ENCODE assay signal across 19 cellular contexts in genomic region chr14:65360144-65360784, GRCh38. TPM values are rescaled to one million over a fixed set of nuclear protein-coding genes. Genes with fewer than 3 reads are reported as not detected.
DNase-seq lines count a peak whose midpoint lies in the region; ATAC-seq and TF ChIP-seq lines count a peak whose summit lies in the region.
"Had no signal": no experiment of that assay in that cellular context is flagged by ENCODE, and none has a peak within 500 bp of the region (broad histone marks: within the 10 kb centered on the region; RNA-seq: fewer than 3 reads in every experiment).

No MANE protein-coding gene starts in this region.

- H3K9me3 ChIP-seq in HCT116 (ENCODE audit: control insufficient read depth in 1 of 2, insufficient read depth in 1 of 2, low read depth in 1 of 2, low read length in 2 of 2) (no peaks in the 10 kb centered on the region), SK-N-MC (ENCODE audit: low read depth, low read length) (no peaks in the 10 kb centered on the region)
- H3K9me3 ChIP-seq: A549, adrenal gland had no signal

- no peaks in the 10 kb centered on the region for H3K36me3 Mint-ChIP-seq in memory B cell

- H3K4me1 ChIP-seq in HCT116 (ENCODE audit: control insufficient read depth in 1 of 2, insufficient read depth in 2 of 2, low read length in 2 of 2), result peaks cover 19 to 42% of the 10 kb centered on the region in 2 experiments
- H3K4me1 ChIP-seq: adrenal gland had no signal

- no peaks in the 10 kb centered on the region for H3K27me3 Mint-ChIP-seq in memory B cell

- H3K79me2 ChIP-seq in HCT116 (ENCODE audit: insufficient read depth, low read length), result no peaks in the 10 kb centered on the region

- POLR2A ChIA-PET in HCT116 (lab: Charles Lee), result interaction anchor here (2.0 kb wide), 1 partner anchor 51 kb away, joined by 12 read pairs; no protein-coding TSS in a partner anchor

- TF ChIP-seq CTCF in HCT116 (IDR thresholded peaks at IDR 0.05 in 2 of 3, conservative IDR thresholded peaks at IDR 0.05 in 1 of 3; ENCODE audit: borderline replicate concordance in 1 of 3, insufficient read depth in 1 of 3, low read depth in 2 of 3, low read length in 2 of 3) (no peak), brain microvascular endothelial cell (IDR thresholded peaks at IDR 0.05; ENCODE audit: low read depth, low read length, missing control alignments) (no peak)

- no peaks in the 10 kb centered on the region for H3K36me3 ChIP-seq in HCT116 (ENCODE audit: control insufficient read depth in 1 of 2, insufficient read depth in 2 of 2, low read length in 2 of 2)
- H3K36me3 ChIP-seq in SK-N-MC (ENCODE audit: insufficient read depth, low read length), result no peaks in the 10 kb centered on the region
- no peaks in the 10 kb centered on the region for H3K36me3 ChIP-seq in brain microvascular endothelial cell (replicated peaks)
- H3K36me3 ChIP-seq: adrenal gland had no signal

- H3K27ac ChIP-seq in HCT116 (ENCODE audit: low read depth, low read length) (no peak overlapping the region), SK-N-MC (0 out of 2 replicates have a peak overlapping the region, but pooled peaks have one; percentile 13), brain microvascular endothelial cell (no peak overlapping the region)
- H3K27ac ChIP-seq: A549, adrenal gland, C4-2B had no signal

- no peaks in the 10 kb centered on the region for H3K9me2 ChIP-seq in HCT116 (ENCODE audit: insufficient read depth)

- DNase-seq in NCI-H2227 (lab: John Stamatoyannopoulos, UW; ENCODE audit: unreplicated experiment), result peak; percentile 21
- no peak for DNase-seq in NCI-H2227 treated with DMSO at 0.1 percent for 48 hours (lab: John Stamatoyannopoulos, UW)
- no peak for DNase-seq in HCT116 (ENCODE audit: low read depth, low spot score)
- DNase-seq in SK-N-MC (ENCODE audit: low read depth, low spot score), result no peak
- DNase-seq in memory B cell (ENCODE audit: low spot score in 2 of 2), result no peak
- no peak for DNase-seq in SKM-1 treated with dmso at 0.1 percent for 144 hours (lab: John Stamatoyannopoulos, UW; ENCODE audit: unreplicated experiment)
- DNase-seq in NCI-H146 treated with DMSO at 0.1 percent for 48 hours (lab: John Stamatoyannopoulos, UW; ENCODE audit: unreplicated experiment), result no peak
- DNase-seq in brain microvascular endothelial cell, result no peak
- DNase-seq: activated T-cell treated with anti-CD3 and anti-CD28 coated beads for 4 hours; adrenal gland; DMS 273 treated with DMSO at 0.1 percent for 48 hours; endodermal cell; NCI-H446; Right ventricle myocardium superior; stimulated activated naive CD4-positive, alpha-beta T cell treated with Interleukin-2 at 50 U/mL for 16 hours had no signal

- ATAC-seq in HCT116 (no peak), memory B cell (ENCODE audit: low read depth) (no peak)
- ATAC-seq: A549, HepG2 had no signal

- BruUV-seq in HCT116 (replicated peaks; lab: Mats Ljungman, UMichigan), result no TSS peak

- intact Hi-C loops in HCT116 (cut with micrococcal nuclease), result no loop called here

- RAD21 ChIA-PET in HCT116 (lab: Charles Lee; ENCODE audit: low non-redundant PET in 1 of 2, low total read pairs in 2 of 2, uncharacterized antibody in 2 of 2, unreplicated experiment in 2 of 2), result no interaction called here

- H3K4me3 ChIP-seq in HCT116 (replicated peaks in 1 of 2; ENCODE audit: low read depth in 1 of 2, low read length in 2 of 2) (no peak overlapping the region), SK-N-MC (no peak overlapping the region), brain microvascular endothelial cell (ENCODE audit: low read depth, low read length) (no peak overlapping the region)
- H3K4me3 ChIP-seq: A549, adrenal gland had no signal

- in situ Hi-C loops in brain microvascular endothelial cell (cut with HindIII; ENCODE audit: low pct_ligation_motif_present, low sequenced_read_pairs), result no loop called here

- no peak overlapping the region for H3K9ac ChIP-seq in HCT116 (ENCODE audit: low read length)
- no peak overlapping the region for H3K9ac ChIP-seq in SK-N-MC (ENCODE audit: insufficient read length)

- TF ChIP-seq POLR2A in HCT116 (IDR thresholded peaks at IDR 0.05; ENCODE audit: borderline replicate concordance, extremely low read depth, insufficient read depth, insufficient read length), result no peak

- no peak overlapping the region for H2AFZ ChIP-seq in HCT116 (ENCODE audit: low read depth, low read length, poor library complexity, severe bottlenecking)

- 0 out of 2 replicates have a peak overlapping the region, but pooled peaks have one; percentile 12 for H3K4me2 ChIP-seq in HCT116 (ENCODE audit: low read length)
- H3K4me2 ChIP-seq: A549 had no signal

- H3K4me3 Mint-ChIP-seq in memory B cell, result no peak overlapping the region
- H3K4me3 Mint-ChIP-seq: endodermal cell, neural crest cell had no signal

- peaks cover 32% of the 10 kb centered on the region for H3K4me1 Mint-ChIP-seq in memory B cell

- no peaks in the 10 kb centered on the region for H3K27me3 ChIP-seq in HCT116 (ENCODE audit: insufficient read depth, low read length)
- no peaks in the 10 kb centered on the region for H3K27me3 ChIP-seq in brain microvascular endothelial cell (replicated peaks)
- H3K27me3 ChIP-seq: adrenal gland had no signal

- no peaks in the 10 kb centered on the region for H4K20me1 ChIP-seq in HCT116 (ENCODE audit: insufficient read depth)

- peak overlapping the region; percentile 67 for H3K27ac Mint-ChIP-seq in memory B cell
- H3K27ac Mint-ChIP-seq: endodermal cell had no signal

- CTCF ChIA-PET in HCT116 (lab: Charles Lee), result interaction anchor here (1.2 to 1.3 kb wide), 3 partner anchors 51 to 74 kb away, joined by 3 read pairs; no protein-coding TSS in a partner anchor

- no peaks in the 10 kb centered on the region for H3K9me3 Mint-ChIP-seq in memory B cell
- H3K9me3 Mint-ChIP-seq: endodermal cell, neural crest cell had no signal

- no peak for TF ChIP-seq RAD21 in HCT116 (IDR thresholded peaks at IDR 0.05; ENCODE audit: low read depth)

TF ChIP-seq in HCT116, 20 proteins besides CTCF, POLR2A, EP300 and RAD21:
- TF ChIP-seq EZH2phosphoT487 (IDR thresholded peaks at IDR 0.05; ENCODE audit: borderline replicate concordance), result no peak
- TF ChIP-seq ZFX (IDR thresholded peaks at IDR 0.05), result no peak
- no peak for TF ChIP-seq YY1 (IDR thresholded peaks at IDR 0.05; ENCODE audit: extremely low read depth, insufficient replicate concordance, low read depth, low read length)
- no peak for TF ChIP-seq JUND (IDR thresholded peaks at IDR 0.05)
- TF ChIP-seq TCF7L2 (IDR thresholded peaks at IDR 0.05; ENCODE audit: borderline replicate concordance, extremely low read depth, insufficient read depth, insufficient read length), result no peak
- TF ChIP-seq SP1 (IDR thresholded peaks at IDR 0.05; ENCODE audit: low read depth), result no peak
- TF ChIP-seq POLR2AphosphoS5 (IDR thresholded peaks at IDR 0.05; ENCODE audit: low read depth, low read length), result no peak
- TF ChIP-seq ZNF274 (IDR thresholded peaks at IDR 0.05; ENCODE audit: low read depth, low read length), result no peak
- TF ChIP-seq FOSL1 (IDR thresholded peaks at IDR 0.05; ENCODE audit: low read depth), result no peak
- no peak for TF ChIP-seq SRF (IDR thresholded peaks at IDR 0.05; ENCODE audit: low read depth)
- TF ChIP-seq ZBTB33 (IDR thresholded peaks at IDR 0.05; ENCODE audit: extremely low read depth, insufficient replicate concordance, low read length), result no peak
- TF ChIP-seq ELF1 (IDR thresholded peaks at IDR 0.05; ENCODE audit: borderline replicate concordance, low read depth), result no peak
- no peak for TF ChIP-seq CBX3 (IDR thresholded peaks at IDR 0.05; ENCODE audit: low read depth)
- no peak for TF ChIP-seq REST (IDR thresholded peaks at IDR 0.05; ENCODE audit: low read depth)
- no peak for TF ChIP-seq EGR1 (IDR thresholded peaks at IDR 0.05; ENCODE audit: low read depth)
- TF ChIP-seq CEBPB (IDR thresholded peaks at IDR 0.05; ENCODE audit: low read depth), result no peak
- TF ChIP-seq EZH2 (IDR thresholded peaks at IDR 0.05), result no peak

RNA-seq across cellular contexts. Expression of gene FUT8, which starts 52.3 kb away (rescaled TPM):
- 42.3 TPM for total RNA-seq in HCT116 (2021; ENCODE audit: unreplicated experiment)
- 19.2 and 21.9 TPM in 2 replicates for polyA plus RNA-seq in HCT116 (2012)
